Comparison of ENCODE assay signal across 20 cellular contexts in genomic region chr2:237671466-237672173, GRCh38. TPM values are rescaled to one million over a fixed set of nuclear protein-coding genes. Genes with fewer than 3 reads are reported as not detected.
A peak's percentile ranks its signal among the peaks of the same experiment; 100 is the strongest.
DNase-seq lines count a peak whose midpoint lies in the region; ATAC-seq, FAIRE-seq and TF ChIP-seq lines count a peak whose summit lies in the region.
"Had no signal": no experiment of that assay in that cellular context is flagged by ENCODE, and none has a peak within 500 bp of the region (broad histone marks: within the 10 kb centered on the region; RNA-seq: fewer than 3 reads in every experiment).

No MANE protein-coding gene starts in this region.

- no peak overlapping the region for H2BK120ac ChIP-seq in H1 (replicated peaks; ENCODE audit: low read depth, low read length)

- CTCF ChIA-PET in H1 (lab: Charles Lee; ENCODE audit: partially characterized antibody): interaction anchor here (0.6 to 9.6 kb wide), 25 partner anchors 9 to 268 kb away, joined by 3 to 130 read pairs (median 4); no protein-coding TSS in a partner anchor

- H3K56ac ChIP-seq in H1 (replicated peaks; ENCODE audit: insufficient read length, low read depth, low read length): no peak overlapping the region

- peak overlapping the region; percentile 82; the same call in 1 of the 2 replicates for H2BK15ac ChIP-seq in H1 (ENCODE audit: low read length)

- TF ChIP-seq CTCF in H1 (IDR thresholded peaks at IDR 0.05; ENCODE audit: control extremely low read depth in 1 of 3, insufficient read depth in 1 of 3, low read depth in 1 of 3, low read length in 3 of 3): no peak

- no peak overlapping the region for H2AFZ ChIP-seq in H1 (ENCODE audit: low read length)

- H2BK20ac ChIP-seq in H1 (ENCODE audit: low read length): no peak overlapping the region

- ATAC-seq in left ventricle myocardium superior: no peak
- ATAC-seq in Right ventricle myocardium superior (ENCODE audit: poor library complexity): no peak
- ATAC-seq in sciatic nerve: no peak
- no peak for ATAC-seq in HG02884 (IDR thresholded peaks at IDR 0.05; ENCODE audit: unreplicated experiment)
- ATAC-seq: effector memory CD8-positive, alpha-beta T cell had no signal

- H3K27me3 ChIP-seq in H1 (replicated peaks in 1 of 4; ENCODE audit: control insufficient read depth in 3 of 4, extremely low read depth in 1 of 4, insufficient read depth in 3 of 4, low read length in 3 of 4): no peaks in the 10 kb centered on the region

- TF ChIP-seq POLR2A in H1 (IDR thresholded peaks at IDR 0.05; ENCODE audit: control extremely low read depth in 1 of 2, low read depth in 2 of 2, low read length in 2 of 2): no peak

- no peak overlapping the region for H3K23ac ChIP-seq in H1 (ENCODE audit: insufficient read length)

- POLR2A ChIA-PET in H1 (lab: Charles Lee; ENCODE audit: partially characterized antibody): interaction anchor here (1.0 to 1.5 kb wide), 2 partner anchors 10 to 58 kb away, joined by 3 to 4 read pairs; no protein-coding TSS in a partner anchor

- no peak overlapping the region for H3K14ac ChIP-seq in H1 (ENCODE audit: insufficient read length)

- H4K91ac ChIP-seq in H1 (replicated peaks; ENCODE audit: insufficient read length, low read length): no peak overlapping the region

- DNase-seq in left ventricle myocardium superior: peak; percentile 30
- no peak for DNase-seq in Right ventricle myocardium superior
- DNase-seq in H1 (ENCODE audit: low read depth in 1 of 2, low spot score in 2 of 2): no peak
- DNase-seq in sciatic nerve (ENCODE audit: low spot score): peak; percentile 40
- no peak for DNase-seq in glomerular visceral epithelial cell (ENCODE audit: extremely low spot score)
- no peak for DNase-seq in putamen (ENCODE audit: low spot score)
- DNase-seq in T-helper 9 cell: no peak
- DNase-seq: activated CD4-positive, alpha-beta memory T cell treated with anti-CD3 and anti-CD28 coated beads for 36 hours; activated naive CD4-positive, alpha-beta T cell treated with Interleukin-2 at 50 U/mL for 16 hours; anterior cingulate cortex; CD4-positive, CD25-positive, alpha-beta regulatory T cell; DMS79 treated with DMSO at 0.1 percent for 48 hours; effector memory CD8-positive, alpha-beta T cell; MM.1S; NCI-H1930; NCI-H446 treated with DMSO at 0.1 percent for 48 hours; SHP77; stimulated activated CD4-positive, alpha-beta T cell treated with anti-CD3 and anti-CD28 coated beads, Interleukin-2, amount 100 ng/mL, for 48 hours had no signal

- no peak overlapping the region for H3K18ac ChIP-seq in H1 (ENCODE audit: extremely low read depth, low read length)

- peaks cover 6 to 28% (median 11%) of the 10 kb centered on the region in 4 experiments for H3K4me1 ChIP-seq in H1 (replicated peaks in 1 of 4; ENCODE audit: control insufficient read depth in 3 of 4, insufficient read depth in 4 of 4, low read length in 3 of 4)

- WGBS in H1 (ENCODE audit: extremely low coverage in 1 of 2, insufficient coverage in 1 of 2, insufficient read length in 1 of 2, insufficient replicate concordance in 2 of 2, low coverage in 1 of 2, low lambda C conversion rate in 2 of 2, missing lambda C conversion rate in 1 of 2), 2 experiments: 86% methylated on average over 7 of the region's 7 CpGs; no CpG with 5 or more reads in 1 of the 2 experiments

- no peaks in the 10 kb centered on the region for H3K79me1 ChIP-seq in H1 (ENCODE audit: low read depth, low read length)

- no peak overlapping the region for H3K4me2 ChIP-seq in H1 (ENCODE audit: insufficient read depth in 1 of 2, low read depth in 2 of 2, low read length in 2 of 2)

- peak overlapping the region; percentile 55; the same call in 1 of the 2 replicates for H2BK5ac ChIP-seq in H1 (ENCODE audit: low read depth, low read length)

- H2BK12ac ChIP-seq in H1 (ENCODE audit: low read depth, low read length): no peak overlapping the region

- no peak overlapping the region for H3K27ac ChIP-seq in H1 (ENCODE audit: low read depth, low read length)

- intact Hi-C loops in left ventricle myocardium superior (cut with micrococcal nuclease) (loop anchor here (5.0 to 10.0 kb wide), 2 partner anchors 67 to 76 kb away; no protein-coding TSS in a partner anchor), Right ventricle myocardium superior (cut with DNase I) (loop anchor here (2.0 to 10.0 kb wide), 2 partner anchors 73 to 87 kb away; no protein-coding TSS in a partner anchor), sciatic nerve (cut with DNase I) (no loop called here)

- H3K4me3 ChIP-seq in H1 (ENCODE audit: extremely low read depth in 1 of 4, insufficient read depth in 2 of 4, low read depth in 3 of 4, low read length in 4 of 4): no peak overlapping the region

- no peak for TF ChIP-seq EP300 in H1 (IDR thresholded peaks at IDR 0.05; ENCODE audit: borderline replicate concordance in 1 of 2, low read depth in 2 of 2, low read length in 2 of 2)

- H3K9ac ChIP-seq in H1 (replicated peaks in 1 of 4; ENCODE audit: extremely low read depth in 1 of 4, low read depth in 3 of 4, low read length in 3 of 4): no peak overlapping the region

- H3K36me3 ChIP-seq in H1 (ENCODE audit: control insufficient read depth in 2 of 4, insufficient read depth in 4 of 4, low read length in 3 of 4): no peaks in the 10 kb centered on the region

- no peak for FAIRE-seq in H1 (lab: Jason Lieb, UNC)
- FAIRE-seq: islet of Langerhans had no signal

- H4K20me1 ChIP-seq in H1 (replicated peaks in 1 of 2; ENCODE audit: control insufficient read depth in 1 of 2, insufficient read depth in 2 of 2, low read length in 2 of 2): peaks cover 0 to 4% of the 10 kb centered on the region in 2 experiments

- H3K4ac ChIP-seq in H1 (replicated peaks; ENCODE audit: insufficient read length, low read depth, low read length): no peak overlapping the region

- 0 out of 2 replicates have a peak overlapping the region, but pooled peaks have one; percentile 76 for H2AK5ac ChIP-seq in H1 (ENCODE audit: low read depth, low read length)

- H3K9me3 ChIP-seq in H1 (ENCODE audit: insufficient read depth in 2 of 2, low read depth in 1 of 2, low read length in 1 of 2): no peaks in the 10 kb centered on the region

- no peak overlapping the region for H4K5ac ChIP-seq in H1 (ENCODE audit: insufficient read length, low read depth, low read length)

- H3K79me2 ChIP-seq in H1 (ENCODE audit: control insufficient read depth in 1 of 2, insufficient read depth in 2 of 2, low read length in 2 of 2): no peaks in the 10 kb centered on the region

- H3K23me2 ChIP-seq in H1 (ENCODE audit: low read depth, low read length): peaks cover 2% of the 10 kb centered on the region; the same call in 1 of the 2 replicates

- TF ChIP-seq RAD21 in H1 (IDR thresholded peaks at IDR 0.05 in 1 of 2, conservative IDR thresholded peaks at IDR 0.05 in 1 of 2; ENCODE audit: low read depth in 2 of 2, low read length in 2 of 2): no peak

- H4K8ac ChIP-seq in H1 (ENCODE audit: extremely low read depth, insufficient read depth, low read length): no peak overlapping the region

TF ChIP-seq in H1, 55 proteins besides CTCF, POLR2A, EP300 and RAD21:
- TF ChIP-seq BACH1 (IDR thresholded peaks at IDR 0.05; ENCODE audit: low read length): no peak
- no peak for TF ChIP-seq USF2 (IDR thresholded peaks at IDR 0.05; ENCODE audit: low read length)
- no peak for TF ChIP-seq FOSL1 (IDR thresholded peaks at IDR 0.05; ENCODE audit: insufficient read depth, low read depth, low read length)
- no peak for TF ChIP-seq SUZ12 (IDR thresholded peaks at IDR 0.05; ENCODE audit: low read length)
- TF ChIP-seq ASH2L (IDR thresholded peaks at IDR 0.05; ENCODE audit: low read length): no peak
- no peak for TF ChIP-seq POLR2AphosphoS5 (IDR thresholded peaks at IDR 0.05; ENCODE audit: low read depth, low read length)
- no peak for TF ChIP-seq SIRT6 (IDR thresholded peaks at IDR 0.05; ENCODE audit: low read length)
- no peak for TF ChIP-seq KDM5A (IDR thresholded peaks at IDR 0.05; ENCODE audit: low read length)
- no peak for TF ChIP-seq BRCA1 (IDR thresholded peaks at IDR 0.05; ENCODE audit: low read depth, low read length)
- no peak for TF ChIP-seq EZH2 (IDR thresholded peaks at IDR 0.05; ENCODE audit: low read depth, low read length, severe bottlenecking)
- no peak for TF ChIP-seq CHD1 (IDR thresholded peaks at IDR 0.05; ENCODE audit: low read depth, low read length)
- TF ChIP-seq PHF8 (conservative IDR thresholded peaks at IDR 0.05; ENCODE audit: low read depth, low read length): no peak
- TF ChIP-seq EGR1 (IDR thresholded peaks at IDR 0.05; ENCODE audit: borderline replicate concordance, low read depth, low read length): no peak
- TF ChIP-seq E2F6 (IDR thresholded peaks at IDR 0.05): no peak
- TF ChIP-seq TCF12 (IDR thresholded peaks at IDR 0.05; ENCODE audit: low read depth, low read length): no peak
TF ChIP-seq in H1: peak in this region for 0.

RNA-seq across cellular contexts. Expression of gene LRRFIP1, which starts 44.2 kb away (rescaled TPM):
- total RNA-seq in left ventricle myocardium superior (101 TPM), Right ventricle myocardium superior (88.5 TPM), sciatic nerve (84.8 TPM)
- total RNA-seq in H1 (2021; fragmentation: NEBNext Ultra II Directional; extraction: Animal tissue kit (Norgen Biotek cat#: 25700)): 68.6 and 75.8 TPM in 2 replicates
- polyA plus RNA-seq in H1 (2011; rRNA removed): 12.1 and 13.8 TPM in 2 replicates
- 25.4 TPM for polyA plus RNA-seq in H1 (2011; cell fraction: cytosol; rRNA removed)
- 26.6 TPM for polyA plus RNA-seq in H1 (2011; cell fraction: nucleus; rRNA removed)
- 33.6 to 61.3 TPM (median 38.1 TPM) in 4 replicates for polyA plus RNA-seq in H1 (2012, experiment 1 of 2)
- polyA plus RNA-seq in H1 (2012, experiment 2 of 2): 4.3 TPM
- 98.5 TPM for polyA plus RNA-seq in H1 (2013, experiment 1 of 2)
- 87.2 TPM for polyA plus RNA-seq in H1 (2013, experiment 2 of 2)
- 18.7 and 22.1 TPM in 2 replicates for polyA minus RNA-seq in H1 (2011; rRNA and poly(A)+ RNA removed)
- polyA minus RNA-seq in H1 (2011; cell fraction: cytosol; rRNA and poly(A)+ RNA removed): 18.1 TPM
- polyA minus RNA-seq in H1 (2011; cell fraction: nucleus; rRNA and poly(A)+ RNA removed): 46.1 TPM

Comparison
In these comparisons a context has a peak if more than half of its experiments do, and no peak if none do; other contexts are left out.
1. DNase-seq: peak in left ventricle myocardium superior (single experiment) and sciatic nerve (single experiment); none in Right ventricle myocardium superior (single experiment), H1 (0 of 2), glomerular visceral epithelial cell (single experiment), putamen (single experiment) and T-helper 9 cell (single experiment).